Comparison of ENCODE assay signal across 37 cellular contexts in the genomic region with DNA sequence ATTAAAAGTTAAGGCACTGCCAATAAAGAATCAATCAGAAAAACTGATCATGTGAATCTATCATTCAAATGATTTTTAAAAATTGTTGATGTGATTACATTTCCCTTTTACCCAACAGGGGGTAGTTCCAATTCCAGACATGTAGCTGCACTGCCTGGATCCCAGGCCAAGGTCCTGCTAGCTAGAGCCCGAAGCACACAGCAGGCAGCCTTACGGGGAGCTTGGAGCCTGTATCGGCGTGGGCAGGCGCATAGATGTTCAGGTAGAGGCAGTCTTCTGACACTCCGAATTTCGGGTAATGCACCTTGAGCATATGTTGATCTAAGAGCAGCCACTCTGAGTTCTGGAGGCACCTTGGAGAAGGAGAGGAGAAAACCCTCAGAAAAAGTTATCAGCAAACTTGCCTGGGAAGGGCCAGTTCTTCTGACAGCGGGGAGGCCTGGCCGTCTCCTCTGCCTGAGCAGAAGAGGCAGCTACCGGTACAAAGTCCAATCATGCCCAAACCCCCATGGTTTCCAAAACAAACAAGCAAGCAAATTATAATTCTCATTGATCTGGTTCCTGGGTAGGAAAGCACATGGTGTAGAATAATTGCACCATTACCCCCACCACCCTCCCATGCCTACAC. TPM values are rescaled to one million over a fixed set of nuclear protein-coding genes. Genes with fewer than 3 reads are reported as not detected.
"Had no signal": no experiment of that assay in that cellular context is flagged by ENCODE, and none has a peak within 500 bp of the region (broad histone marks: within the 10 kb centered on the region; RNA-seq: fewer than 3 reads in every experiment).

No MANE protein-coding gene starts in this region.

- H3K27ac ChIP-seq: adrenal gland, body of pancreas, epithelial cell of prostate, esophagus squamous epithelium, gastroesophageal sphincter, WERI-Rb-1 had no signal

- H3K36me3 ChIP-seq: adrenal gland, esophagus squamous epithelium, gastroesophageal sphincter, WERI-Rb-1 had no signal

- ATAC-seq: activated CD4-positive, CD25-positive, alpha-beta regulatory T cell treated with anti-CD3 and anti-CD28 coated beads, Interleukin-2, amount 50 U/mL, for 24 hours; activated CD8-positive, alpha-beta T cell treated with anti-CD3 and anti-CD28 coated beads for 36 hours; activated naive CD8-positive, alpha-beta T cell treated with anti-CD3 and anti-CD28 coated beads, Interleukin-2, amount 50 U/mL, for 24 hours; activated T-cell treated with anti-CD3 and anti-CD28 coated beads, Interleukin-2, amount 50 U/mL, for 4 hours; body of pancreas; gastroesophageal sphincter; T-helper 17 cell had no signal

- FAIRE-seq: colon, endometrium, endothelial cell of umbilical vein had no signal

- H3K9me3 ChIP-seq: adrenal gland, body of pancreas, esophagus squamous epithelium, gastroesophageal sphincter had no signal

- H3K4me3 ChIP-seq: adrenal gland, body of pancreas, esophagus squamous epithelium, gastroesophageal sphincter had no signal

- H3K27me3 ChIP-seq: adrenal gland, body of pancreas had no signal

- H3K4me1 ChIP-seq: adrenal gland, body of pancreas, esophagus squamous epithelium, gastroesophageal sphincter had no signal

- DNase-seq: activated B cell treated with CpG ODN at 0.5 μM for 24 hours; activated CD4-positive, alpha-beta T cell treated with anti-CD3 and anti-CD28 coated beads for 48 hours; activated CD4-positive, alpha-beta T cell treated with anti-CD3 and anti-CD28 coated beads, Interleukin-2, amount 50 U/mL, for 1 hour; activated CD4-positive, alpha-beta T cell treated with anti-CD3 and anti-CD28 coated beads, Interleukin-2, amount 50 U/mL, for 48 hours; activated CD8-positive, alpha-beta memory T cell treated with anti-CD3 and anti-CD28 coated beads for 24 hours; activated CD8-positive, alpha-beta T cell treated with anti-CD3 and anti-CD28 coated beads for 36 hours; activated effector memory CD4-positive, alpha-beta T cell treated with anti-CD3 and anti-CD28 coated beads, Interleukin-2, amount 50 U/mL, for 16 hours; activated naive CD4-positive, alpha-beta T cell treated with anti-CD3 and anti-CD28 coated beads for 36 hours; activated naive CD8-positive, alpha-beta T cell treated with anti-CD3 and anti-CD28 coated beads for 36 hours; activated naive CD8-positive, alpha-beta T cell treated with anti-CD3 and anti-CD28 coated beads, Interleukin-2, amount 50 U/mL, for 24 hours; activated T-cell treated with anti-CD3 and anti-CD28 coated beads, Interleukin-2, amount 50 U/mL, for 4 hours; adrenal gland; amygdala; aorta; body of pancreas; caudate nucleus; cortex of kidney; dermis blood vessel endothelial cell; effector CD4-positive, alpha-beta T cell; esophagus squamous epithelium; foreskin melanocyte; T-helper 1 cell; T-helper 17 cell; T1000; WERI-Rb-1 had no signal

RNA-seq across cellular contexts. Expression of gene CES5A, which starts 3.6 kb away (rescaled TPM):
- total RNA-seq: activated B cell treated with CpG ODN at 0.5 μM for 24 hours; activated CD8-positive, alpha-beta T cell treated with anti-CD3 and anti-CD28 coated beads for 36 hours; activated naive CD4-positive, alpha-beta T cell treated with anti-CD3 and anti-CD28 coated beads for 36 hours; activated naive CD8-positive, alpha-beta T cell treated with anti-CD3 and anti-CD28 coated beads for 36 hours; activated T-cell treated with anti-CD3 and anti-CD28 coated beads, Interleukin-2, amount 50 U/mL, for 4 hours; activated T-helper 1 cell treated with anti-CD3 and anti-CD28 coated beads, Interleukin-12 subunit alpha, Interleukin-12 subunit beta, Interleukin-2, Interleukin-4 antibody, amounts not matched to agents 30 ng/mL and 10 ng/mL and 1 ng/mL, durations not matched to agents 14 hours and 24 hours and 36 hours; activated T-helper 2 cell treated with anti-CD3 and anti-CD28 coated beads, Interferon-gamma antibody, Interleukin-2, Interleukin-4, amounts not matched to agents 10 μg/mL and 5 μg/mL and 100 μg/mL, durations not matched to agents 14 hours and 24 hours and 36 hours; aorta; body of pancreas; chondrocyte; dermis blood vessel endothelial cell; endothelial cell of umbilical vein; esophagus squamous epithelium; fibroblast of lung; fibroblast of villous mesenchyme; gastroesophageal sphincter; glomerular endothelial cell; T-helper 17 cell had no signal
- polyA plus RNA-seq: aorta, endothelial cell of umbilical vein, fibroblast of lung had no signal

RNA-seq across cellular contexts. Expression of gene CES1, which starts 38.6 kb away (rescaled TPM):
- total RNA-seq: activated B cell treated with CpG ODN at 0.5 μM for 24 hours; activated CD8-positive, alpha-beta T cell treated with anti-CD3 and anti-CD28 coated beads for 36 hours; activated naive CD4-positive, alpha-beta T cell treated with anti-CD3 and anti-CD28 coated beads for 36 hours; activated naive CD8-positive, alpha-beta T cell treated with anti-CD3 and anti-CD28 coated beads for 36 hours; activated T-helper 1 cell treated with anti-CD3 and anti-CD28 coated beads, Interleukin-12 subunit alpha, Interleukin-12 subunit beta, Interleukin-2, Interleukin-4 antibody, amounts not matched to agents 30 ng/mL and 10 ng/mL and 1 ng/mL, durations not matched to agents 14 hours and 24 hours and 36 hours; activated T-helper 2 cell treated with anti-CD3 and anti-CD28 coated beads, Interferon-gamma antibody, Interleukin-2, Interleukin-4, amounts not matched to agents 10 μg/mL and 5 μg/mL and 100 μg/mL, durations not matched to agents 14 hours and 24 hours and 36 hours; chondrocyte; endothelial cell of umbilical vein; glomerular endothelial cell had no signal
- polyA plus RNA-seq: endothelial cell of umbilical vein had no signal
